9 cellular contexts compared by ENCODE assay signal in genomic region chr7:47941136-47941844, GRCh38. TPM values are rescaled to one million over a fixed set of nuclear protein-coding genes. Genes with fewer than 3 reads are reported as not detected.
DNase-seq lines count a peak whose midpoint lies in the region; ATAC-seq and TF ChIP-seq lines count a peak whose summit lies in the region.
"Had no signal": no experiment of that assay in that cellular context is flagged by ENCODE, and none has a peak within 500 bp of the region (broad histone marks: within the 10 kb centered on the region; RNA-seq: fewer than 3 reads in every experiment).

No MANE protein-coding gene starts in this region.

- peaks cover 12% of the 10 kb centered on the region for H3K4me1 ChIP-seq in neural progenitor cell

- peaks cover 44% of the 10 kb centered on the region for H3K4me1 Mint-ChIP-seq in neural progenitor cell

- no peaks in the 10 kb centered on the region for H3K9me3 Mint-ChIP-seq in neural progenitor cell

- no peak overlapping the region for H3K27ac ChIP-seq in neural progenitor cell
- H3K27ac ChIP-seq: SK-N-MC had no signal

- no peak overlapping the region for H3K4me3 Mint-ChIP-seq in neural progenitor cell

- peaks cover 9% of the 10 kb centered on the region for H3K27me3 Mint-ChIP-seq in neural progenitor cell (ENCODE audit: insufficient read depth, low read depth)

- ATAC-seq in GM18873 (IDR thresholded peaks at IDR 0.05; ENCODE audit: low FRiP score, unreplicated experiment) (no peak), HG03521 (IDR thresholded peaks at IDR 0.05; ENCODE audit: unreplicated experiment) (no peak), HG02763 (IDR thresholded peaks at IDR 0.05; ENCODE audit: unreplicated experiment) (no peak)

- H3K9me3 ChIP-seq in neural progenitor cell (ENCODE audit: low read depth), result no peaks in the 10 kb centered on the region

- no peaks in the 10 kb centered on the region for H3K36me3 Mint-ChIP-seq in neural progenitor cell

- no peak overlapping the region for H3K9ac ChIP-seq in neural progenitor cell

- H3K79me2 ChIP-seq in neural progenitor cell (ENCODE audit: low read depth), result no peaks in the 10 kb centered on the region

- no peaks in the 10 kb centered on the region for H3K27me3 ChIP-seq in neural progenitor cell

- peak; percentile 91 for DNase-seq in AG08395 (ENCODE audit: low spot score)
- peak; percentile 2 for DNase-seq in NOMO-1 treated with dmso at 0.1 percent for 144 hours (lab: John Stamatoyannopoulos, UW; ENCODE audit: unreplicated experiment)
- DNase-seq in epithelial cell of proximal tubule (ENCODE audit: low read depth), result peak; percentile 40
- DNase-seq in neural progenitor cell (ENCODE audit: low spot score), result no peak
- DNase-seq in ecto neural progenitor cell (ENCODE audit: low spot score), result no peak

- H3K4me2 ChIP-seq in neural progenitor cell, result no peak overlapping the region

- no peak for TF ChIP-seq CTCF in epithelial cell of proximal tubule (conservative IDR thresholded peaks at IDR 0.05; ENCODE audit: low read depth, low read length)
- no peak for TF ChIP-seq CTCF in neural progenitor cell (IDR thresholded peaks at IDR 0.05)

- no peak overlapping the region for H3K4me3 ChIP-seq in epithelial cell of proximal tubule (ENCODE audit: low read depth, low read length)
- no peak overlapping the region for H3K4me3 ChIP-seq in neural progenitor cell
- H3K4me3 ChIP-seq: SK-N-MC had no signal

- no peaks in the 10 kb centered on the region for H3F3A ChIP-seq in neural progenitor cell (ENCODE audit: low read depth)

- H4K20me1 ChIP-seq in neural progenitor cell (ENCODE audit: low read depth), result no peaks in the 10 kb centered on the region

- peak overlapping the region; percentile 24 for H2AFZ ChIP-seq in neural progenitor cell (replicated peaks)

- H3K36me3 ChIP-seq in neural progenitor cell, result no peaks in the 10 kb centered on the region

- H3K27ac Mint-ChIP-seq in neural progenitor cell, result no peak overlapping the region

RNA-seq across cellular contexts. Expression of gene PKD1L1, which starts 7.0 kb away (rescaled TPM):
- total RNA-seq in epithelial cell of proximal tubule, result under 0.01 TPM in 1 of 2 replicates, not detected in the other
- 0.07 and 0.09 TPM in 2 replicates for total RNA-seq in neural progenitor cell (ENCODE audit: low replicate concordance)

RNA-seq across cellular contexts. Expression of gene HUS1, which starts 38.1 kb away (rescaled TPM):
- total RNA-seq in epithelial cell of proximal tubule (10.3 and 17.1 TPM in 2 replicates), neural progenitor cell (ENCODE audit: low replicate concordance) (31.2 and 48.7 TPM in 2 replicates)

Comparison
In these comparisons a context has a peak if more than half of its experiments do, and no peak if none do; other contexts are left out.
1. DNase-seq: peak in AG08395 (single experiment), NOMO-1 treated with dmso at 0.1 percent for 144 hours (single experiment) and epithelial cell of proximal tubule (single experiment); none in neural progenitor cell (single experiment) and ecto neural progenitor cell (single experiment).